ENCODE assay signal across 1 cellular context in genomic region chr18:56380682-56381081, GRCh38.
TF ChIP-seq lines count a peak whose summit lies in the region.

No MANE protein-coding gene starts in this region.

TF ChIP-seq in GM23338, 12 proteins besides CTCF, POLR2A, EP300 and RAD21 (continued from another document):
- TF ChIP-seq ZNF462 (CRISPR knock-in tag; IDR thresholded peaks at IDR 0.05) (no peak), REST (IDR thresholded peaks at IDR 0.05; ENCODE audit: unreplicated experiment) (no peak), POLR2AphosphoS5 (IDR thresholded peaks at IDR 0.05; ENCODE audit: low read depth) (no peak), ZNF331 (CRISPR knock-in tag; IDR thresholded peaks at IDR 0.05; ENCODE audit: low read depth) (no peak), EZH2 (IDR thresholded peaks at IDR 0.05; ENCODE audit: low read depth, unreplicated experiment) (no peak), ZNF114 (CRISPR knock-in tag; IDR thresholded peaks at IDR 0.05) (no peak), CREB1 (CRISPR knock-in tag; IDR thresholded peaks at IDR 0.05; ENCODE audit: low read depth) (no peak), ETS1 (IDR thresholded peaks at IDR 0.05) (no peak)
